ENCODE assay signal across 23 cellular contexts in the genomic region with DNA sequence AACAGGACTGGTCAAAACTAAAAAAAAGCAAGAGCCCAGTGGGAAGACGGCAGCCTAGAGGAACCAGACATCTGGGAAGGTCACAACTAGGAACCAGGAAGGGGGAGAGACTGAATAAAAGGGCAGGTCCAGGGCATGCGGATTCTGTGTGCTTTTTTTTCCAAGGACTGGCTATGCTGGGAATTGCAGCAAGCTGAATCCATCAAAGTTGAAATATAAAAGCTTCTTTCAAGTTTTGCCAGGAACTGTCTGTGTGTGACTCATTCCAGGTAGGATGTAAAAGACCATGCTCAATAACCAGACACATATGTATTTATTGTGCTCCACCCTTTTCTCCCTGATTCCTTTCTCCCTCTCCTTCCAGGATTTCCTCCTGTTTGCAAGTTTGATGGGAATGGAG. TPM values are rescaled to one million over a fixed set of nuclear protein-coding genes. Genes with fewer than 3 reads are reported as not detected.
DNase-seq lines count a peak whose midpoint lies in the region; ATAC-seq and TF ChIP-seq lines count a peak whose summit lies in the region.
"Had no signal": no experiment of that assay in that cellular context is flagged by ENCODE, and none has a peak within 500 bp of the region (broad histone marks: within the 10 kb centered on the region; RNA-seq: fewer than 3 reads in every experiment).

No MANE protein-coding gene starts in this region.

- no peak for DNase-seq in activated naive CD4-positive, alpha-beta T cell (lab: John Stamatoyannopoulos, UW)
- DNase-seq in SW480 (ENCODE audit: low spot score) = peak; percentile 87
- DNase-seq in islet precursor cell = peak; percentile 79
- DNase-seq in CD8-positive, alpha-beta T cell = no peak
- DNase-seq in NCI-H345 (lab: John Stamatoyannopoulos, UW) = no peak
- DNase-seq in NOMO-1 treated with DMSO at 0.1 percent for 48 hours (lab: John Stamatoyannopoulos, UW; ENCODE audit: unreplicated experiment) = no peak
- DNase-seq: activated CD8-positive, alpha-beta T cell treated with anti-CD3 and anti-CD28 coated beads, Interleukin-2, amount 10 ng/mL, durations not matched to agents 7 days and 5 days; activated T-cell treated with anti-CD3 and anti-CD28 coated beads, Interleukin-2, amount 50 U/mL, for 72 hours; naive B cell; NCI-H1694; NCI-H446; NK-92 treated with Interleukin-12 subunit alpha and Interleukin-12 subunit beta, amount 100 ng/mL, for 24 hours; psoas muscle; small intestine; stimulated activated CD8-positive, alpha-beta memory T cell treated with anti-CD3 and anti-CD28 coated beads, Interleukin-4, amount 100 ng/mL, for 48 hours; substantia nigra had no signal

- no peaks in the 10 kb centered on the region for H3K27me3 Mint-ChIP-seq in activated naive CD4-positive, alpha-beta T cell treated with anti-CD3 and anti-CD28 coated beads, Interleukin-2, amount 50 U/mL, for 24 hours
- H3K27me3 Mint-ChIP-seq in CD8-positive, alpha-beta T cell (ENCODE audit: low read depth) = no peaks in the 10 kb centered on the region

- no peak overlapping the region for H3K4me3 Mint-ChIP-seq in activated naive CD4-positive, alpha-beta T cell treated with anti-CD3 and anti-CD28 coated beads, Interleukin-2, amount 50 U/mL, for 24 hours
- H3K4me3 Mint-ChIP-seq in CD8-positive, alpha-beta T cell = no peak overlapping the region
- H3K4me3 Mint-ChIP-seq: activated CD8-positive, alpha-beta T cell treated with anti-CD3 and anti-CD28 coated beads, Interleukin-2, amount 10 ng/mL, durations not matched to agents 7 days and 5 days; activated naive CD8-positive, alpha-beta T cell; activated T-cell treated with anti-CD3 and anti-CD28 coated beads, Interleukin-2, amount 50 U/mL, for 72 hours; naive B cell had no signal

- H3K36me3 ChIP-seq in CD8-positive, alpha-beta T cell (ENCODE audit: insufficient read depth, low read length) = no peaks in the 10 kb centered on the region
- H3K36me3 ChIP-seq: esophagus muscularis mucosa had no signal

- H3K27ac Mint-ChIP-seq in activated naive CD4-positive, alpha-beta T cell treated with anti-CD3 and anti-CD28 coated beads, Interleukin-2, amount 50 U/mL, for 24 hours = peak overlapping the region; percentile 43
- H3K27ac Mint-ChIP-seq in CD8-positive, alpha-beta T cell = no peak overlapping the region
- H3K27ac Mint-ChIP-seq: activated naive CD8-positive, alpha-beta T cell; activated T-cell treated with anti-CD3 and anti-CD28 coated beads, Interleukin-2, amount 50 U/mL, for 72 hours had no signal

- H3K9me3 Mint-ChIP-seq in activated naive CD4-positive, alpha-beta T cell treated with anti-CD3 and anti-CD28 coated beads, Interleukin-2, amount 50 U/mL, for 24 hours = no peaks in the 10 kb centered on the region
- H3K9me3 Mint-ChIP-seq in CD8-positive, alpha-beta T cell = no peaks in the 10 kb centered on the region

- CTCF ChIA-PET in CD8-positive, alpha-beta T cell (lab: Charles Lee) = interaction anchor here (1.0 kb wide), 1 partner anchor 600 kb away, joined by 3 read pairs; no protein-coding TSS in a partner anchor

- ATAC-seq in CD8-positive, alpha-beta T cell = no peak
- no peak for ATAC-seq in HG02840 (IDR thresholded peaks at IDR 0.05; ENCODE audit: low FRiP score, unreplicated experiment)
- ATAC-seq: activated CD8-positive, alpha-beta T cell treated with anti-CD3 and anti-CD28 coated beads, Interleukin-2, amount 10 ng/mL, durations not matched to agents 7 days and 5 days; activated T-cell treated with anti-CD3 and anti-CD28 coated beads, Interleukin-2, amount 50 U/mL, for 72 hours; psoas muscle; Right ventricle myocardium inferior had no signal

- H3K4me1 ChIP-seq in CD8-positive, alpha-beta T cell (ENCODE audit: insufficient read depth, low read length) = no peaks in the 10 kb centered on the region
- H3K4me1 ChIP-seq: psoas muscle had no signal

- no peaks in the 10 kb centered on the region for H3K36me3 Mint-ChIP-seq in activated naive CD4-positive, alpha-beta T cell treated with anti-CD3 and anti-CD28 coated beads, Interleukin-2, amount 50 U/mL, for 24 hours
- no peaks in the 10 kb centered on the region for H3K36me3 Mint-ChIP-seq in CD8-positive, alpha-beta T cell
- H3K36me3 Mint-ChIP-seq: activated naive CD8-positive, alpha-beta T cell; naive B cell had no signal

- TF ChIP-seq CTCF in CD8-positive, alpha-beta T cell (IDR thresholded peaks at IDR 0.05) = no peak

- no peak overlapping the region for H3K27ac ChIP-seq in CD8-positive, alpha-beta T cell (ENCODE audit: low read depth, low read length)
- H3K27ac ChIP-seq: C4-2B, psoas muscle had no signal

- no peak overlapping the region for H3K4me3 ChIP-seq in CD8-positive, alpha-beta T cell (ENCODE audit: low read depth, low read length)
- H3K4me3 ChIP-seq: esophagus muscularis mucosa, lung, psoas muscle had no signal

- intact Hi-C loops in CD8-positive, alpha-beta T cell (cut with DNase I, micrococcal nuclease) = no loop called here

- H3K9me3 ChIP-seq in CD8-positive, alpha-beta T cell (ENCODE audit: low read length) = no peaks in the 10 kb centered on the region
- H3K9me3 ChIP-seq: esophagus muscularis mucosa, psoas muscle had no signal

- H3K4me1 Mint-ChIP-seq in activated naive CD4-positive, alpha-beta T cell treated with anti-CD3 and anti-CD28 coated beads, Interleukin-2, amount 50 U/mL, for 24 hours = peaks cover 9% of the 10 kb centered on the region
- peaks cover 10% of the 10 kb centered on the region for H3K4me1 Mint-ChIP-seq in CD8-positive, alpha-beta T cell (ENCODE audit: low read depth)

- POLR2A ChIA-PET in CD8-positive, alpha-beta T cell (lab: Charles Lee) = interaction anchor here (0.6 to 1.6 kb wide), 2 partner anchors 11 to 12 kb away, joined by 3 to 4 read pairs; no protein-coding TSS in a partner anchor

- H3K27me3 ChIP-seq in CD8-positive, alpha-beta T cell (ENCODE audit: insufficient read depth, low read length) = no peaks in the 10 kb centered on the region
- H3K27me3 ChIP-seq: esophagus muscularis mucosa had no signal

RNA-seq across cellular contexts. Expression of a gene that starts 47.9 kb away (rescaled TPM):
- not detected for total RNA-seq in CD8-positive, alpha-beta T cell
- total RNA-seq: activated CD8-positive, alpha-beta T cell treated with anti-CD3 and anti-CD28 coated beads, Interleukin-2, amount 10 ng/mL, durations not matched to agents 7 days and 5 days; activated T-cell treated with anti-CD3 and anti-CD28 coated beads, Interleukin-2, amount 50 U/mL, for 72 hours had no signal

Comparison
In these comparisons a context has a peak if more than half of its experiments do, and no peak if none do; other contexts are left out.
1. DNase-seq: peak in SW480 (single experiment) and islet precursor cell (single experiment); none in activated naive CD4-positive, alpha-beta T cell (0 of 4), CD8-positive, alpha-beta T cell (0 of 7), NCI-H345 (single experiment) and NOMO-1 treated with DMSO at 0.1 percent for 48 hours (single experiment).